29 cellular contexts compared by ENCODE assay signal in genomic region chr13:25192052-25192451, GRCh38. TPM values are rescaled to one million over a fixed set of nuclear protein-coding genes. Genes with fewer than 3 reads are reported as not detected.
"Had no signal": no experiment of that assay in that cellular context is flagged by ENCODE, and none has a peak within 500 bp of the region (broad histone marks: within the 10 kb centered on the region; RNA-seq: fewer than 3 reads in every experiment).

No MANE protein-coding gene starts in this region.

- H3K36me3 ChIP-seq: esophagus muscularis mucosa, gastroesophageal sphincter, heart right ventricle, lower lobe of right lung, neutrophil, prostate gland, right atrium auricular region, sigmoid colon, suprapubic skin, thyroid gland, vagina had no signal

- H3K4me3 ChIP-seq: coronary artery, esophagus muscularis mucosa, gastroesophageal sphincter, heart right ventricle, lower lobe of right lung, mucosa of descending colon, prostate gland, right atrium auricular region, sigmoid colon, suprapubic skin, thyroid gland, vagina had no signal

- DNase-seq: dermis blood vessel endothelial cell; endodermal cell; foreskin keratinocyte; glutamatergic neuron; heart right ventricle; left ventricle myocardium superior; lower lobe of right lung; mucosa of descending colon; naive B cell; sigmoid colon; stimulated activated CD4-positive, alpha-beta T cell treated with anti-CD3 and anti-CD28 coated beads, Interleukin-2, amount 100 ng/mL, for 24 hours; stimulated activated CD4-positive, alpha-beta T cell treated with anti-CD3 and anti-CD28 coated beads, Interleukin-4, amount 100 ng/mL, for 24 hours; stimulated activated naive CD8-positive, alpha-beta T cell treated with anti-CD3 and anti-CD28 coated beads, Interleukin-15, Interleukin-2, amounts not matched to agents 100 U/mL and 50 U/mL, for 24 hours; thyroid gland; trophoblast cell had no signal

- H3K9me3 ChIP-seq: esophagus muscularis mucosa, lower lobe of right lung, mucosa of descending colon, neutrophil, prostate gland, sigmoid colon, suprapubic skin, thyroid gland, vagina had no signal

- H3K27ac ChIP-seq: coronary artery, esophagus muscularis mucosa, foreskin keratinocyte, gastroesophageal sphincter, heart right ventricle, lower lobe of right lung, neutrophil, parathyroid adenoma, prostate gland, right atrium auricular region, sigmoid colon, suprapubic skin, thyroid gland, vagina had no signal

- ATAC-seq: foreskin keratinocyte; gastroesophageal sphincter; heart right ventricle; left ventricle myocardium superior; lower lobe of right lung; mucosa of descending colon; natural killer cell treated with Interleukin-12 subunit alpha and Interleukin-12 subunit beta and Interleukin-15 and Interleukin-18, amount 100 ng/mL, for 72 hours; stimulated activated memory B cell treated with anti-CD40 and anti-IgM and Interleukin-4, amounts not matched to agents 10 μg/mL and 1 μg/mL and 100 μg/mL, for 72 hours; stimulated activated naive CD8-positive, alpha-beta T cell treated with anti-CD3 and anti-CD28 coated beads, Interleukin-15, Interleukin-2, amounts not matched to agents 100 U/mL and 50 U/mL, for 24 hours had no signal

- H3K27me3 ChIP-seq: right atrium auricular region, thyroid gland, vagina had no signal

- H3K4me1 ChIP-seq: esophagus muscularis mucosa, foreskin keratinocyte, gastroesophageal sphincter, heart right ventricle, lower lobe of right lung, parathyroid adenoma, prostate gland, right atrium auricular region, sigmoid colon, suprapubic skin, thyroid gland, vagina had no signal

RNA-seq across cellular contexts. Expression of gene AMER2, which starts 20.0 kb away (rescaled TPM):
- total RNA-seq: chondrocyte; dermis blood vessel endothelial cell; foreskin keratinocyte; heart right ventricle; left ventricle myocardium superior; lower lobe of right lung; natural killer cell treated with Interleukin-12 subunit alpha and Interleukin-12 subunit beta and Interleukin-15 and Interleukin-18, amount 100 ng/mL, for 72 hours; right atrium auricular region; skeletal muscle tissue; ureter; vagina had no signal
